8 cellular contexts compared by ENCODE assay signal in genomic region chr7:64314493-64315020, GRCh38. TPM values are rescaled to one million over a fixed set of nuclear protein-coding genes. Genes with fewer than 3 reads are reported as not detected.
DNase-seq lines count a peak whose midpoint lies in the region; ATAC-seq, FAIRE-seq and TF ChIP-seq lines count a peak whose summit lies in the region.

No MANE protein-coding gene starts in this region.

- no peaks in the 10 kb centered on the region for H3K9me3 Mint-ChIP-seq in CD4-positive, alpha-beta T cell
- peaks cover 0 to 14% (median 0%) of the 10 kb centered on the region in 9 donors for H3K9me3 Mint-ChIP-seq in naive thymus-derived CD8-positive, alpha-beta T cell

- no peaks in the 10 kb centered on the region for H3K36me3 ChIP-seq in MM.1S (replicated peaks; ENCODE audit: insufficient read depth, low read length)
- no peaks in the 10 kb centered on the region for H3K36me3 ChIP-seq in bronchial epithelial cell (ENCODE audit: control insufficient read depth, insufficient read depth, low read length)

- H3K9me3 ChIP-seq in CD4-positive, alpha-beta T cell (ENCODE audit: control insufficient read depth, low read length) = no peaks in the 10 kb centered on the region
- H3K9me3 ChIP-seq in MM.1S (replicated peaks; ENCODE audit: insufficient read depth, low read length) = no peaks in the 10 kb centered on the region

- no peaks in the 10 kb centered on the region for H3K9me2 ChIP-seq in MM.1S (replicated peaks; ENCODE audit: insufficient read depth, low read length)

- POLR2A ChIA-PET in CD4-positive, alpha-beta T cell (lab: Charles Lee) = interaction anchor here (1.0 to 3.3 kb wide), 9 partner anchors 11 to 692 kb away, joined by 3 to 25 read pairs (median 10); partner anchors contain the start of genes ERV3-1, ZNF107, ZNF138 and ZNF680
- POLR2A ChIA-PET in naive thymus-derived CD8-positive, alpha-beta T cell (lab: Charles Lee) = interaction anchor here (0.6 to 2.3 kb wide), 12 partner anchors 217 to 1059 kb away, joined by 3 to 12 read pairs (median 6); partner anchors contain the start of genes ERV3-1, ZNF107, ZNF138 and ZNF273

- peaks cover 40% of the 10 kb centered on the region for H3K79me2 ChIP-seq in MM.1S (ENCODE audit: low read length)

- CTCF ChIA-PET in CD4-positive, alpha-beta T cell (lab: Charles Lee) = no interaction called here

- no peak for DNase-seq in CD4-positive, alpha-beta T cell
- no peak for DNase-seq in MM.1S
- DNase-seq in bronchial epithelial cell (ENCODE audit: low read depth) = no peak
- DNase-seq in naive thymus-derived CD8-positive, alpha-beta T cell = no peak
- DNase-seq in Ammon's horn (ENCODE audit: low spot score) = no peak
- no peak for DNase-seq in NCI-H2081 (lab: John Stamatoyannopoulos, UW)
- DNase-seq in SK-N-DZ (ENCODE audit: low spot score) = no peak
- DNase-seq in medulla oblongata (ENCODE audit: extremely low spot score) = no peak

- peaks cover 35% of the 10 kb centered on the region for H3K4me1 Mint-ChIP-seq in CD4-positive, alpha-beta T cell (ENCODE audit: low read depth)
- peaks cover 11 to 45% (median 40%) of the 10 kb centered on the region in 4 donors for H3K4me1 Mint-ChIP-seq in naive thymus-derived CD8-positive, alpha-beta T cell

- H2AFZ ChIP-seq in MM.1S (ENCODE audit: low read length) = peak overlapping the region; percentile 80

- peaks cover 6% of the 10 kb centered on the region; the same call in 1 of the 2 replicates for H3K4me1 ChIP-seq in MM.1S (ENCODE audit: low read length)

- peak overlapping the region; percentile 80 for H3K9ac ChIP-seq in MM.1S (ENCODE audit: low read length)

- no peaks in the 10 kb centered on the region for H4K20me1 ChIP-seq in MM.1S (ENCODE audit: insufficient read depth, low read length)

- H3F3A ChIP-seq in MM.1S (ENCODE audit: insufficient read depth, low read length) = no peaks in the 10 kb centered on the region

- H3K27ac ChIP-seq in CD4-positive, alpha-beta T cell (ENCODE audit: low read depth, low read length) = no peak overlapping the region
- H3K27ac ChIP-seq in MM.1S (ENCODE audit: low read length) = peak overlapping the region; percentile 45; the same call in 1 of the 2 replicates

- no peaks in the 10 kb centered on the region for H3K27me3 ChIP-seq in CD4-positive, alpha-beta T cell (ENCODE audit: control insufficient read depth, insufficient read depth, low read length)
- no peaks in the 10 kb centered on the region for H3K27me3 ChIP-seq in MM.1S (replicated peaks; ENCODE audit: insufficient read depth, low read length)
- H3K27me3 ChIP-seq in bronchial epithelial cell (ENCODE audit: control insufficient read depth, insufficient read depth, low read length) = no peaks in the 10 kb centered on the region

- ATAC-seq in CD4-positive, alpha-beta T cell (ENCODE audit: poor library complexity) = no peak
- no peak for ATAC-seq in naive thymus-derived CD8-positive, alpha-beta T cell

- H3K27ac Mint-ChIP-seq in CD4-positive, alpha-beta T cell = peak overlapping the region; percentile 93
- H3K27ac Mint-ChIP-seq in naive thymus-derived CD8-positive, alpha-beta T cell = peak overlapping the region; percentile 91 to 100 (median 98)

- H3K36me3 Mint-ChIP-seq in CD4-positive, alpha-beta T cell (ENCODE audit: low read depth) = peaks cover 41% of the 10 kb centered on the region
- peaks cover 5 to 19% (median 13%) of the 10 kb centered on the region in 3 donors for H3K36me3 Mint-ChIP-seq in naive thymus-derived CD8-positive, alpha-beta T cell

- peak overlapping the region; percentile 72 for H3K4me3 ChIP-seq in MM.1S (ENCODE audit: low read length)
- peak overlapping the region; percentile 57 for H3K4me3 ChIP-seq in bronchial epithelial cell (ENCODE audit: low read depth, low read length)

- peak overlapping the region; percentile 96 for H3K4me3 Mint-ChIP-seq in CD4-positive, alpha-beta T cell
- peak overlapping the region; percentile 93 to 99 (median 98) for H3K4me3 Mint-ChIP-seq in naive thymus-derived CD8-positive, alpha-beta T cell

- intact Hi-C loops in CD4-positive, alpha-beta T cell (cut with DNase I, micrococcal nuclease) = loop anchor here (5.0 to 10.0 kb wide), 9 partner anchors 33 to 1560 kb away; partner anchors contain the start of genes ZNF680 (in 2 of the 2), ERV3-1 (in 1 of the 2), VKORC1L1 (in 1 of the 2) and ZNF107 (in 1 of the 2)

- no peak for TF ChIP-seq CTCF in CD4-positive, alpha-beta T cell (IDR thresholded peaks at IDR 0.05)
- no peak for TF ChIP-seq CTCF in MM.1S (IDR thresholded peaks at IDR 0.05; ENCODE audit: low read length)
- TF ChIP-seq CTCF in bronchial epithelial cell (IDR thresholded peaks at IDR 0.05; ENCODE audit: insufficient read depth, low read length, severe bottlenecking) = no peak

- H3K27me3 Mint-ChIP-seq in CD4-positive, alpha-beta T cell = no peaks in the 10 kb centered on the region
- no peaks in the 10 kb centered on the region for H3K27me3 Mint-ChIP-seq in naive thymus-derived CD8-positive, alpha-beta T cell

- peak overlapping the region; percentile 66 for H3K4me2 ChIP-seq in MM.1S (ENCODE audit: low read depth, low read length)

- no peak for FAIRE-seq in bronchial epithelial cell (lab: Jason Lieb, UNC)

RNA-seq across cellular contexts. Expression of gene ZNF736, which starts 0.8 kb away (rescaled TPM):
- total RNA-seq in CD4-positive, alpha-beta T cell = 10 to 100 TPM; 29.9 to 30.8 TPM
- 8.7 and 9.7 TPM in 2 replicates for total RNA-seq in bronchial epithelial cell
- 10 to 100 TPM; 51.9 to 55.4 TPM for total RNA-seq in naive thymus-derived CD8-positive, alpha-beta T cell
- polyA plus RNA-seq in naive thymus-derived CD8-positive, alpha-beta T cell = 1 to 10 TPM; 2.2 to 4.9 (median 2.3) TPM
- polyA plus RNA-seq in SK-N-DZ (2014; cell fraction: cytosol; rRNA removed) = 18.8 and 19.7 TPM in 2 replicates
- 49.3 and 51.1 TPM in 2 replicates for polyA plus RNA-seq in SK-N-DZ (2014; cell fraction: nucleus; rRNA removed)
